Comparison of ENCODE assay signal across 8 cellular contexts in the genomic region with DNA sequence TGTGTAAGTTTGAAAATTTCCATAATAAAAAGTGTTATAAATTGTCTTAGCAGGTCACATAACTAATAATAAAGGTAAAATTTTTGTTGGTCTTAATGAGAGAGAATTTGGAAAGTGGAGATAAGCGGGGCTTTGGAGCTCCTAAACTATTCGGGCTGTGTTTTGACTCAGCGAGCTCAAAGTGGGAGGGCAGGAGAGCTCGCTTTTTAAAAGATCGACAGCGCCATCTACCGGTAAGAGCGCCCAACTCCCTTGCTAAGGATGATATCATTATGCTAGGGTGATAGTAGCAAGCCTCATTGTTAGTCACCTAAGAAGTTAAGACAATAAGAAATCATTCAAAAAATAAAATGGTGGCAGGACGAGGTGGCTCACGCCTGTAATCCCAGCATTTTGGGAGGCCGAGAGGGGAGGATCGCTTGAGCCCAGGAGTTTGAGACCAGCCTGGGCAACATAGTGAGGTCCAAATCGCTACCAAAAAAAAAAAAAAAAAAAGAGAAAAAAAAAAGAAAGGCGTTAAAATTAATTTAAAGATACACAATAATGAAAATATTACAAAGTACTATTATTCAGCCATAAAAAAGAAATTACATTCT. TPM values are rescaled to one million over a fixed set of nuclear protein-coding genes. Genes with fewer than 3 reads are reported as not detected.
DNase-seq lines count a peak whose midpoint lies in the region; FAIRE-seq and TF ChIP-seq lines count a peak whose summit lies in the region.

No MANE protein-coding gene starts in this region.

- H3K4me3 ChIP-seq in MG63 = no peak overlapping the region
- H3K4me3 ChIP-seq in ovary = no peak overlapping the region
- no peak overlapping the region for H3K4me3 ChIP-seq in tibial nerve

- intact Hi-C loops in ovary (cut with DNase I) = loop anchor here in 2 of 4 donors (10.0 kb wide), 1 partner anchor 543 kb away; no protein-coding TSS in a partner anchor

- H3K27ac ChIP-seq in ovary = no peak overlapping the region
- H3K27ac ChIP-seq in tibial nerve = peak overlapping the region in 1 of 4 donors; percentile 37

- peak; percentile 61 for DNase-seq in SIG-M5 treated with dmso at 0.1 percent for 504 hours (lab: John Stamatoyannopoulos, UW; ENCODE audit: unreplicated experiment)
- DNase-seq in SIG-M5 (lab: John Stamatoyannopoulos, UW) = no peak
- peak; percentile 57 for DNase-seq in MG63
- DNase-seq in SK-MEL-5 (ENCODE audit: low read depth, low spot score) = peak; percentile 90
- DNase-seq in activated effector memory CD4-positive, alpha-beta T cell treated with anti-CD3 and anti-CD28 coated beads, Interleukin-2, amount 50 U/mL, for 16 hours = peak; percentile 95
- DNase-seq in frontal cortex (ENCODE audit: low spot score in 2 of 2) = peak; percentile 48 to 81
- peak; percentile 82 to 91 (median 87) for DNase-seq in ovary
- DNase-seq in tibial nerve (ENCODE audit: low spot score in 2 of 2) = peak; percentile 78 to 94

- TF ChIP-seq EP300 in ovary (IDR thresholded peaks at IDR 0.05) (no peak), tibial nerve (IDR thresholded peaks at IDR 0.05) (no peak)

- in situ Hi-C loops in SK-MEL-5 (cut with HindIII; ENCODE audit: low pct_unique_long_range_greater_than_20kb, low sequenced_read_pairs) = no loop called here

- TF ChIP-seq POLR2A in ovary (IDR thresholded peaks at IDR 0.05) (no peak), tibial nerve (IDR thresholded peaks at IDR 0.05) (no peak)

- H3K4me1 ChIP-seq in ovary (ENCODE audit: insufficient read depth) (no peaks in the 10 kb centered on the region), tibial nerve (peaks cover 0 to 19% (median 0%) of the 10 kb centered on the region in 4 donors)

- no peaks in the 10 kb centered on the region for H3K27me3 ChIP-seq in MG63
- H3K27me3 ChIP-seq in ovary = no peaks in the 10 kb centered on the region
- no peaks in the 10 kb centered on the region for H3K27me3 ChIP-seq in tibial nerve

- FAIRE-seq in frontal cortex (lab: Jason Lieb, UNC) = peak; percentile 88

- 9 to 10% (median 10%) methylated on average over 14 of the region's 14 CpGs for whole genome bisulfite sequencing in ovary, 3 donors
- 11 to 12% methylated on average over 14 of the region's 14 CpGs for WGBS in tibial nerve, 2 donors

- H3K9me3 ChIP-seq in MG63 (no peaks in the 10 kb centered on the region), ovary (no peaks in the 10 kb centered on the region), tibial nerve (no peaks in the 10 kb centered on the region)

- H3K36me3 ChIP-seq in MG63 (no peaks in the 10 kb centered on the region), ovary (no peaks in the 10 kb centered on the region), tibial nerve (no peaks in the 10 kb centered on the region)

- TF ChIP-seq CTCF in ovary (IDR thresholded peaks at IDR 0.05) (peak; percentile 50 to 70 (median 68)), tibial nerve (IDR thresholded peaks at IDR 0.05) (peak; percentile 68 to 80 (median 72))

RNA-seq across cellular contexts. Expression of a gene that starts 24.8 kb away (rescaled TPM):
- 0.91 TPM in 1 of 2 replicates, not detected in the other for total RNA-seq in MG63 (2014; rRNA removed; shearing (Covaris generic); ENCODE audit: low replicate concordance)
- not detected in 2 replicates for total RNA-seq in SK-MEL-5 (2014; rRNA removed; shearing (Covaris generic))
- polyA plus RNA-seq in SK-MEL-5 (2015; cell fraction: cytosol; rRNA removed) = not detected in 2 replicates
- not detected in 2 replicates for polyA plus RNA-seq in SK-MEL-5 (2015; cell fraction: nucleus; rRNA removed)
- not detected for total RNA-seq in frontal cortex
- not detected for total RNA-seq in ovary
- not detected for polyA plus RNA-seq in ovary
- not detected for total RNA-seq in tibial nerve

RNA-seq across cellular contexts. Expression of a gene that starts 27.0 kb away (rescaled TPM):
- total RNA-seq in MG63 (2014; rRNA removed; shearing (Covaris generic); ENCODE audit: low replicate concordance) = not detected in 2 replicates
- total RNA-seq in SK-MEL-5 (2014; rRNA removed; shearing (Covaris generic)) = not detected in 2 replicates
- 0.11 TPM in 1 of 2 replicates, not detected in the other for polyA plus RNA-seq in SK-MEL-5 (2015; cell fraction: cytosol; rRNA removed)
- polyA plus RNA-seq in SK-MEL-5 (2015; cell fraction: nucleus; rRNA removed) = 0.09 and 1.6 TPM in 2 replicates
- total RNA-seq in frontal cortex (not detected), ovary (1 to 10 TPM in 5 of 7 donors, under 1 TPM in 2; 0.45 to 7.7 (median 2.2) TPM), tibial nerve (1 to 10 TPM in 3 of 4 donors, under 1 TPM in 1; 0.42 to 8.5 (median 2.2) TPM)
- polyA plus RNA-seq in ovary = 1 to 10 TPM; 3.8 to 7.8 TPM

RNA-seq across cellular contexts. Expression of a gene that starts 32.7 kb away (rescaled TPM):
- not detected in 2 replicates for total RNA-seq in MG63 (2014; rRNA removed; shearing (Covaris generic); ENCODE audit: low replicate concordance)
- not detected in 2 replicates for total RNA-seq in SK-MEL-5 (2014; rRNA removed; shearing (Covaris generic))
- polyA plus RNA-seq in SK-MEL-5 (2015; cell fraction: cytosol; rRNA removed) = not detected in 2 replicates
- polyA plus RNA-seq in SK-MEL-5 (2015; cell fraction: nucleus; rRNA removed) = not detected in 2 replicates
- total RNA-seq in frontal cortex (not detected), ovary (under 1 TPM in 1 of 7 donors, not detected in 6; 0.34 TPM), tibial nerve (not detected)
- under 1 TPM in 1 of 2 donors, not detected in 1; 0.05 TPM for polyA plus RNA-seq in ovary

RNA-seq across cellular contexts. Expression of a gene that starts 51.3 kb away (rescaled TPM):
- total RNA-seq in MG63 (2014; rRNA removed; shearing (Covaris generic); ENCODE audit: low replicate concordance) = not detected in 2 replicates
- total RNA-seq in SK-MEL-5 (2014; rRNA removed; shearing (Covaris generic)) = not detected in 2 replicates
- polyA plus RNA-seq in SK-MEL-5 (2015; cell fraction: cytosol; rRNA removed) = not detected in 2 replicates
- polyA plus RNA-seq in SK-MEL-5 (2015; cell fraction: nucleus; rRNA removed) = not detected in 2 replicates
- total RNA-seq in frontal cortex (not detected), ovary (not detected), tibial nerve (not detected)
- not detected for polyA plus RNA-seq in ovary
